Comparison of ENCODE assay signal across 1 cellular context in genomic region chr9:3997492-3997891, GRCh38.
A peak's percentile ranks its signal among the peaks of the same experiment; 100 is the strongest.
TF ChIP-seq lines count a peak whose summit lies in the region.

No MANE protein-coding gene starts in this region.

TF ChIP-seq in HepG2, 621 proteins besides CTCF, POLR2A, EP300 and RAD21 (continued from another document):
- TF ChIP-seq HBP1 (CRISPR knock-in tag; IDR thresholded peaks at IDR 0.05; ENCODE audit: low read depth) (no peak), ZFP37 (CRISPR knock-in tag; IDR thresholded peaks at IDR 0.05; ENCODE audit: borderline replicate concordance) (no peak), MAFF (IDR thresholded peaks at IDR 0.05; ENCODE audit: low read depth, low read length) (peak; percentile 58), ZNF580 (CRISPR knock-in tag; IDR thresholded peaks at IDR 0.05; ENCODE audit: borderline replicate concordance, low read depth) (no peak), MAFK (conservative IDR thresholded peaks at IDR 0.05 in 1 of 2, IDR thresholded peaks at IDR 0.05 in 1 of 2; ENCODE audit: low read length in 2 of 2) (peak; percentile 42 to 61; a peak in 3 of 4 replicates), MIER2 (CRISPR knock-in tag; IDR thresholded peaks at IDR 0.05) (no peak)
- TF ChIP-seq, protein P1, sequence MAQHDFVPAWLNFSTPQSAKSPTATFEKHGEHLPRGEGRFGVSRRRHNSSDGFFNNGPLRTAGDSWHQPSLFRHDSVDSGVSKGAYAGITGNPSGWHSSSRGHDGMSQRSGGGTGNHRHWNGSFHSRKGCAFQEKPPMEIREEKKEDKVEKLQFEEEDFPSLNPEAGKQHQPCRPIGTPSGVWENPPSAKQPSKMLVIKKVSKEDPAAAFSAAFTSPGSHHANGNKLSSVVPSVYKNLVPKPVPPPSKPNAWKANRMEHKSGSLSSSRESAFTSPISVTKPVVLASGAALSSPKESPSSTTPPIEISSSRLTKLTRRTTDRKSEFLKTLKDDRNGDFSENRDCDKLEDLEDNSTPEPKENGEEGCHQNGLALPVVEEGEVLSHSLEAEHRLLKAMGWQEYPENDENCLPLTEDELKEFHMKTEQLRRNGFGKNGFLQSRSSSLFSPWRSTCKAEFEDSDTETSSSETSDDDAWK (CRISPR knock-in tag; IDR thresholded peaks at IDR 0.05) = no peak
